8 cellular contexts compared by ENCODE assay signal in the genomic region with DNA sequence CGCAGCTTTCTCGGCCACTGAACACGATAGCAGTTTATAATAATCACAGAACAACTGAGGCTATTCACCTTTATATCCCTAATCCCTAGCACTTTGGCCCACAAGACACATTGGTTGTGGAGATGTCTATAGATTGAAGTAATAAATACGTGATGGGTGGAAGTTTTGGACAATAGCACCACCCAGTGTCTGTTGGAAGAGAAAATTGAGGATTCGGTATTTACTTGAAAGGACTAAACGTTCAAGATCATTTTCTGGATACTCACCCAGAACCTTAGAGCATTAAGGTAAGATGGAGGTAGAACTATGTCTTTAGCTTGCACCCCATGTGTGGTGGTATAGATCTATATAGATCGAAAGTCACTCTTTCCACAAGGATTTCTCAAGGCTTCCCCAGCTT. TPM values are rescaled to one million over a fixed set of nuclear protein-coding genes. Genes with fewer than 3 reads are reported as not detected.
DNase-seq lines count a peak whose midpoint lies in the region; ATAC-seq and TF ChIP-seq lines count a peak whose summit lies in the region.

No MANE protein-coding gene starts in this region.

- H3K4me3 ChIP-seq in neural progenitor cell = no peak overlapping the region

- H3K4me1 ChIP-seq in ES-I3 (ENCODE audit: insufficient read depth, low read length) = no peaks in the 10 kb centered on the region
- H3K4me1 ChIP-seq in neural progenitor cell = peaks cover 7% of the 10 kb centered on the region

- H2AFZ ChIP-seq in neural progenitor cell (replicated peaks) = no peak overlapping the region

- H3K9ac ChIP-seq in ES-I3 (ENCODE audit: low read depth, low read length) (peak overlapping the region; percentile 29; the same call in 1 of the 2 replicates), neural progenitor cell (no peak overlapping the region)

- H3K4me3 Mint-ChIP-seq in neural progenitor cell = peak overlapping the region; percentile 92

- ATAC-seq in GM21360 (IDR thresholded peaks at IDR 0.05; ENCODE audit: unreplicated experiment) (no peak), GM21576 (IDR thresholded peaks at IDR 0.05; ENCODE audit: unreplicated experiment) (no peak)

- H3K36me3 Mint-ChIP-seq in neural progenitor cell = peaks cover 23% of the 10 kb centered on the region

- H3K36me3 ChIP-seq in ES-I3 (ENCODE audit: insufficient read depth, low read length) (no peaks in the 10 kb centered on the region), neural progenitor cell (peaks cover 12% of the 10 kb centered on the region)

- no peaks in the 10 kb centered on the region for H3K27me3 Mint-ChIP-seq in neural progenitor cell (ENCODE audit: insufficient read depth, low read depth)

- H4K20me1 ChIP-seq in neural progenitor cell (ENCODE audit: low read depth) = peaks cover 5% of the 10 kb centered on the region

- DNase-seq in NCI-H1436 (lab: John Stamatoyannopoulos, UW) (peak; percentile 32), astrocyte of the hippocampus (ENCODE audit: low read depth, low spot score) (peak; percentile 2), neural progenitor cell (ENCODE audit: low spot score) (peak; percentile 15), SKM-1 treated with dmso at 0.1 percent for 144 hours (lab: John Stamatoyannopoulos, UW; ENCODE audit: unreplicated experiment) (no peak), activated gamma-delta T cell treated with Interleukin-2 at 50 U/mL for 16 hours (no peak)

- no peaks in the 10 kb centered on the region for H3K27me3 ChIP-seq in neural progenitor cell

- no peaks in the 10 kb centered on the region for H3F3A ChIP-seq in neural progenitor cell (ENCODE audit: low read depth)

- H3K4me1 Mint-ChIP-seq in neural progenitor cell = peaks cover 3% of the 10 kb centered on the region

- H3K4me2 ChIP-seq in neural progenitor cell = peak overlapping the region; percentile 58

- H3K9me3 ChIP-seq in ES-I3 (ENCODE audit: control insufficient read depth, insufficient read depth, low read length) = no peaks in the 10 kb centered on the region
- H3K9me3 ChIP-seq in neural progenitor cell (ENCODE audit: low read depth) = peaks cover 4% of the 10 kb centered on the region

- TF ChIP-seq CTCF in neural progenitor cell (IDR thresholded peaks at IDR 0.05) = peak; percentile 44

- H3K9me3 Mint-ChIP-seq in neural progenitor cell = peaks cover 14% of the 10 kb centered on the region

- no peak overlapping the region for H3K27ac ChIP-seq in neural progenitor cell

- H3K79me2 ChIP-seq in neural progenitor cell (ENCODE audit: low read depth) = peaks cover 28% of the 10 kb centered on the region

- no peak overlapping the region for H3K27ac Mint-ChIP-seq in neural progenitor cell

RNA-seq across cellular contexts. Expression of gene TMSB15A, which starts 0.8 kb away (rescaled TPM):
- 561 and 1,054 TPM in 2 replicates for total RNA-seq in neural progenitor cell (ENCODE audit: low replicate concordance)

RNA-seq across cellular contexts. Expression of gene TCP11X2, which starts 45.7 kb away (rescaled TPM):
- 0.88 and 1.1 TPM in 2 replicates for total RNA-seq in neural progenitor cell (ENCODE audit: low replicate concordance)

Comparison
In these comparisons a context has a peak if more than half of its experiments do, and no peak if none do; other contexts are left out.
1. DNase-seq: peak in NCI-H1436 (single experiment), astrocyte of the hippocampus (single experiment) and neural progenitor cell (single experiment); none in SKM-1 treated with dmso at 0.1 percent for 144 hours (single experiment) and activated gamma-delta T cell treated with Interleukin-2 at 50 U/mL for 16 hours (single experiment).